ENCODE assay signal across 1 cellular context in genomic region chr17:42354956-42355843, GRCh38.
TF ChIP-seq lines count a peak whose summit lies in the region.

No MANE protein-coding gene starts in this region.

TF ChIP-seq in WTC11, 78 proteins besides CTCF, POLR2A, EP300 and RAD21 (continued from another document):
- no peak for TF ChIP-seq ZNF425 (CRISPR knock-in tag; conservative IDR thresholded peaks at IDR 0.05)
- TF ChIP-seq TEAD4 (CRISPR knock-in tag; IDR thresholded peaks at IDR 0.05), result no peak
- TF ChIP-seq AR (CRISPR knock-in tag; IDR thresholded peaks at IDR 0.05), result no peak
- no peak for TF ChIP-seq ZNF138 (CRISPR knock-in tag; conservative IDR thresholded peaks at IDR 0.05)
TF ChIP-seq in WTC11: peak in this region for 0.
